8 cellular contexts compared by ENCODE assay signal in genomic region chr10:11472158-11472753, GRCh38.
DNase-seq lines count a peak whose midpoint lies in the region; ATAC-seq and TF ChIP-seq lines count a peak whose summit lies in the region.

No MANE protein-coding gene starts in this region.

- no peak overlapping the region for H3K27ac ChIP-seq in spleen

- H3K27me3 ChIP-seq in spleen (replicated peaks in 1 of 7) = no peaks in the 10 kb centered on the region

- intact Hi-C loops in spleen (cut with DNase I; ENCODE audit: low total_unique reads) = no loop called here

- H3K27me3 Mint-ChIP-seq in T-helper 17 cell = no peaks in the 10 kb centered on the region

- no peak overlapping the region for H3K27ac Mint-ChIP-seq in T-helper 17 cell

- H3K4me1 ChIP-seq in spleen = peaks cover 0 to 25% (median 3%) of the 10 kb centered on the region in 6 donors

- no peaks in the 10 kb centered on the region for H3K9me3 ChIP-seq in T-helper 17 cell (ENCODE audit: control insufficient read depth, low read length, poor library complexity, severe bottlenecking)
- no peaks in the 10 kb centered on the region for H3K9me3 ChIP-seq in spleen

- 54 to 63% (median 59%) methylated on average over 8 of the region's 8 CpGs for WGBS in spleen, 5 donors

- H3K4me3 ChIP-seq in spleen = no peak overlapping the region

- ATAC-seq in GM21390 (IDR thresholded peaks at IDR 0.05; ENCODE audit: unreplicated experiment) (peak; percentile 86), T-helper 17 cell (peak; percentile 91)

- no peak for TF ChIP-seq POLR2A in spleen (IDR thresholded peaks at IDR 0.05)

- H3K4me3 Mint-ChIP-seq in T-helper 17 cell = no peak overlapping the region

- DNase-seq in DMS114 treated with DMSO at 0.1 percent for 48 hours (lab: John Stamatoyannopoulos, UW; ENCODE audit: unreplicated experiment) (peak; percentile 64), T-helper 17 cell (peak; percentile 46 to 67 (median 50)), anterior cingulate cortex (lab: John Stamatoyannopoulos, UW) (peak in 48 of 58 donors; percentile 8 to 80 (median 33)), hippocampal formation (lab: John Stamatoyannopoulos, UW) (peak; percentile 33 to 58), spleen (peak; percentile 89), T1000 (lab: John Stamatoyannopoulos, UW) (no peak)

- H3K36me3 Mint-ChIP-seq in T-helper 17 cell (ENCODE audit: low read depth) = no peaks in the 10 kb centered on the region

- H3K36me3 ChIP-seq in spleen = peaks cover 0 to 68% (median 14%) of the 10 kb centered on the region in 6 donors

- H3K4me1 Mint-ChIP-seq in T-helper 17 cell = peaks cover 4% of the 10 kb centered on the region

- TF ChIP-seq CTCF in LNCAP (IDR thresholded peaks at IDR 0.05) (peak; percentile 76), spleen (IDR thresholded peaks at IDR 0.05 in 8 of 11, conservative IDR thresholded peaks at IDR 0.05 in 3 of 11) (peak; percentile 59 to 90 (median 82))
